In genomic region chr3:126208618-126209256, GRCh38 we compare ENCODE assay signal across 8 cellular contexts. TPM values are rescaled to one million over a fixed set of nuclear protein-coding genes. Genes with fewer than 3 reads are reported as not detected.
DNase-seq lines count a peak whose midpoint lies in the region; ATAC-seq and TF ChIP-seq lines count a peak whose summit lies in the region.

No MANE protein-coding gene starts in this region.

- H3K4me2 ChIP-seq in neuronal stem cell (ENCODE audit: insufficient read depth, low read length, poor library complexity, severe bottlenecking): no peak overlapping the region

- H2AFZ ChIP-seq in neuronal stem cell (ENCODE audit: low read length): no peak overlapping the region

- H3K36me3 ChIP-seq in neuronal stem cell (replicated peaks in 1 of 2; ENCODE audit: control insufficient read depth in 2 of 2, insufficient read depth in 2 of 2, low read length in 2 of 2): no peaks in the 10 kb centered on the region

- H3K23ac ChIP-seq in neuronal stem cell (ENCODE audit: low read depth, low read length, poor library complexity): peak overlapping the region; percentile 18

- CTCF ChIA-PET in GM10248 (lab: Yijun Ruan, JAX): interaction anchor here (6.0 kb wide), 1 partner anchor 10 kb away, joined by 35 read pairs; no protein-coding TSS in a partner anchor

- no peak overlapping the region for H3K18ac ChIP-seq in neuronal stem cell (ENCODE audit: low read length)

- H3K27ac ChIP-seq in neuronal stem cell (replicated peaks; ENCODE audit: low read length): no peak overlapping the region

- no peak for TF ChIP-seq CTCF in GM10248 (IDR thresholded peaks at IDR 0.05; ENCODE audit: control extremely low read depth, extremely low read depth, low read depth, missing control alignments)

- DNase-seq in EL (peak; percentile 98), NCI-H345 treated with DMSO at 0.1 percent for 48 hours (lab: John Stamatoyannopoulos, UW; ENCODE audit: unreplicated experiment) (peak; percentile 66), dedifferentiated amniotic fluid mesenchymal stem cell (ENCODE audit: extremely low spot score) (peak; percentile 72), neuronal stem cell (ENCODE audit: low spot score) (no peak), GM10248 (ENCODE audit: extremely low spot score) (no peak)
- no peak for DNase-seq in stimulated activated CD4-positive, alpha-beta T cell treated with anti-CD3 and anti-CD28 coated beads, Interleukin-2, amount 100 ng/mL, for 24 hours
- no peak for DNase-seq in activated effector memory CD4-positive, alpha-beta T cell treated with Interleukin-2 at 50 U/mL for 16 hours

- H2BK120ac ChIP-seq in neuronal stem cell (ENCODE audit: low read depth, low read length): no peak overlapping the region

- H3K4me3 ChIP-seq in neuronal stem cell (ENCODE audit: low read length in 2 of 2): no peak overlapping the region

- H3K9ac ChIP-seq in neuronal stem cell (ENCODE audit: low read depth, low read length, poor library complexity): no peak overlapping the region

- H4K8ac ChIP-seq in neuronal stem cell (ENCODE audit: low read depth, low read length): no peak overlapping the region

- no peak overlapping the region for H2AK5ac ChIP-seq in neuronal stem cell (ENCODE audit: low read depth, low read length)

- no peak overlapping the region for H2BK12ac ChIP-seq in neuronal stem cell (ENCODE audit: low read length)

- H2BK15ac ChIP-seq in neuronal stem cell (ENCODE audit: low read length): no peak overlapping the region

- POLR2A ChIA-PET in GM10248 (lab: Yijun Ruan, JAX): no interaction called here

- no peaks in the 10 kb centered on the region for H3K79me1 ChIP-seq in neuronal stem cell (ENCODE audit: low read depth, low read length)

- no peak overlapping the region for H3K4ac ChIP-seq in neuronal stem cell (ENCODE audit: low read length)

- no peak overlapping the region for H3K14ac ChIP-seq in neuronal stem cell (ENCODE audit: low read length)

- H2BK5ac ChIP-seq in neuronal stem cell (ENCODE audit: low read length): no peak overlapping the region

- ATAC-seq in HG03108 (IDR thresholded peaks at IDR 0.05; ENCODE audit: unreplicated experiment): no peak

- H3K4me1 ChIP-seq in neuronal stem cell (ENCODE audit: control insufficient read depth in 2 of 2, insufficient read depth in 1 of 2, low read depth in 1 of 2, low read length in 2 of 2): peaks cover 3 to 4% of the 10 kb centered on the region in 2 donors

- WGBS in neuronal stem cell (ENCODE audit: extremely low coverage in 2 of 2, insufficient read length in 2 of 2, insufficient replicate concordance in 1 of 2), 2 donors: no CpG with 5 or more reads among the region's 11 CpGs

- H4K91ac ChIP-seq in neuronal stem cell (ENCODE audit: low read depth, low read length, poor library complexity): no peak overlapping the region

- no peaks in the 10 kb centered on the region for H3K9me3 ChIP-seq in neuronal stem cell (replicated peaks in 1 of 2; ENCODE audit: control insufficient read depth in 2 of 2, insufficient read depth in 1 of 2, low read depth in 1 of 2, low read length in 2 of 2)

- peaks cover 0 to 11% (median 0%) of the 10 kb centered on the region in 3 experiments for H3K27me3 ChIP-seq in neuronal stem cell (ENCODE audit: control insufficient read depth in 3 of 3, insufficient read depth in 3 of 3, low read depth in 1 of 3, low read length in 3 of 3)

RNA-seq across cellular contexts. Expression of gene ALDH1L1, which starts 28.4 kb away (rescaled TPM):
- 0.57 TPM for polyA plus RNA-seq in neuronal stem cell (2013, experiment 1 of 2)
- polyA plus RNA-seq in neuronal stem cell (2013, experiment 2 of 2): 0.60 TPM

Comparison
In these comparisons a context has a peak if more than half of its experiments do, and no peak if none do; other contexts are left out.
1. DNase-seq: peak in EL (single experiment), NCI-H345 treated with DMSO at 0.1 percent for 48 hours (single experiment) and dedifferentiated amniotic fluid mesenchymal stem cell (single experiment); none in neuronal stem cell (single experiment), stimulated activated CD4-positive, alpha-beta T cell treated with anti-CD3 and anti-CD28 coated beads, Interleukin-2, amount 100 ng/mL, for 24 hours (0 of 2), activated effector memory CD4-positive, alpha-beta T cell treated with Interleukin-2 at 50 U/mL for 16 hours (single experiment) and GM10248 (single experiment).